14 cellular contexts compared by ENCODE assay signal in the genomic region with DNA sequence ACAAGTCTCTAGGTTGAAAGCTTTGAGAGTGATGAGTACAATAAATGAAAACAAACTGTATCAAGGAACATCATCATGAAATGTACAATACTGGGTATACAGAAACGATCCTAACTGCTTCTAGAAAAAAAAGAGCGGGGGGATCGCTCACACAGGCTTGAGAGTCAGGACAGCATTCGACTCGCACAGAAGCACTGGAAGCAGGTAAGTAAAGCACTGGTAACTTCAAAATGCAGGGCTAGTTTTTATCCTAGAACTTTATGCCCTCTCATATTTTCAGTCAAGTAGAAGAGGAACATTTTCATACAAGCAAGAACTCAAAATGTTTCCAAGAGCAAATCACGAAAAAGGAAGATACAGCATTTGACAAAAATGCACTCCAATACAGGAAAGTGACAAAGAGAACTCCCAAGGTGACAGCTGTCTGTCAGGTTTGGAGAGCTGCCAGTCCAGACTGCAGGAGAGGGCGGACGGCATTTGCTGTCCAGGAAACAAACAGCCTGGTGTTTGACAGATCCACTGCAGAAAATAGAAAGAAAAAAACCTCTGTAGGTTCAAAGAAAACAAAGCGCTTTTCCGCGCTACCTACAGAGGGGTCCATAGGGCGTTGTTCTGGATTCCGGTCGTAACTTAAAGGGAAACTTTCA. TPM values are rescaled to one million over a fixed set of nuclear protein-coding genes. Genes with fewer than 3 reads are reported as not detected.
DNase-seq lines count a peak whose midpoint lies in the region; ATAC-seq and TF ChIP-seq lines count a peak whose summit lies in the region.
"Had no signal": no experiment of that assay in that cellular context is flagged by ENCODE, and none has a peak within 500 bp of the region (broad histone marks: within the 10 kb centered on the region; RNA-seq: fewer than 3 reads in every experiment).

No MANE protein-coding gene starts in this region.

- peak overlapping the region; percentile 63 for H3K4me3 ChIP-seq in ACC112 (ENCODE audit: low read depth, low read length)
- H3K4me3 ChIP-seq in fibroblast of pulmonary artery (replicated peaks; ENCODE audit: low read depth, low read length): peak overlapping the region; percentile 27
- no peak overlapping the region for H3K4me3 ChIP-seq in GM23338
- H3K4me3 ChIP-seq: prostate gland had no signal

- DNase-seq in HT-29 (ENCODE audit: low spot score) (peak; percentile 47), NCI-H748 treated with DMSO at 0.1 percent for 48 hours (lab: John Stamatoyannopoulos, UW) (peak; percentile 68), fibroblast of pulmonary artery (ENCODE audit: low read depth) (no peak), GM23338 (ENCODE audit: low spot score) (no peak)
- DNase-seq in stimulated activated CD4-positive, alpha-beta T cell treated with anti-CD3 and anti-CD28 coated beads, Interleukin-4, amount 100 ng/mL, for 24 hours: no peak
- DNase-seq: midbrain; NCI-H2081 treated with DMSO at 0.1 percent for 48 hours; stimulated activated CD4-positive, alpha-beta T cell treated with anti-CD3 and anti-CD28 coated beads, Interleukin-4, amount 100 ng/mL, for 1 hour; stimulated activated naive CD4-positive, alpha-beta T cell had no signal

- H3K27me3 ChIP-seq in ACC112 (ENCODE audit: insufficient read depth, low read length) (no peaks in the 10 kb centered on the region), GM23338 (ENCODE audit: insufficient read depth) (no peaks in the 10 kb centered on the region)

- no peaks in the 10 kb centered on the region for H3K79me2 ChIP-seq in ACC112 (ENCODE audit: control insufficient read depth, insufficient read depth, low read length, unreplicated experiment)
- H3K79me2 ChIP-seq in GM23338 (replicated peaks; ENCODE audit: insufficient read depth): no peaks in the 10 kb centered on the region

- ATAC-seq in HG03135 (IDR thresholded peaks at IDR 0.05; ENCODE audit: unreplicated experiment) (no peak), GM23338 (no peak), GM21515 (IDR thresholded peaks at IDR 0.05; ENCODE audit: unreplicated experiment) (no peak)

- H3K27ac ChIP-seq in ACC112 (ENCODE audit: low read depth, low read length) (no peak overlapping the region), GM23338 (ENCODE audit: low read depth) (no peak overlapping the region)
- H3K27ac ChIP-seq: prostate gland, RWPE1 had no signal

- H2AFZ ChIP-seq in ACC112 (ENCODE audit: low read length, unreplicated experiment): no peak overlapping the region
- no peak overlapping the region for H2AFZ ChIP-seq in GM23338

- H3F3A ChIP-seq in GM23338 (replicated peaks; ENCODE audit: low read depth): no peaks in the 10 kb centered on the region

- H3K27me3 Mint-ChIP-seq in GM23338 (ENCODE audit: insufficient read depth, low read depth, poor library complexity): peaks cover 5% of the 10 kb centered on the region

- H3K36me3 Mint-ChIP-seq in GM23338 (ENCODE audit: low read depth): no peaks in the 10 kb centered on the region

- H3K4me2 ChIP-seq in GM23338: no peak overlapping the region

- peaks cover 3% of the 10 kb centered on the region; the same call in 2 of the 3 replicates for H3K4me1 Mint-ChIP-seq in GM23338

- H3K4me1 ChIP-seq in ACC112 (ENCODE audit: control insufficient read depth, insufficient read depth, low read length, unreplicated experiment) (peaks cover 6% of the 10 kb centered on the region), GM23338 (ENCODE audit: insufficient read depth) (no peaks in the 10 kb centered on the region)
- H3K4me1 ChIP-seq: prostate gland had no signal

- no peak overlapping the region for H3K27ac Mint-ChIP-seq in GM23338

- H3K9me2 ChIP-seq in GM23338 (ENCODE audit: insufficient read depth): no peaks in the 10 kb centered on the region

- no peaks in the 10 kb centered on the region; the same call in 2 of the 3 replicates for H3K9me3 Mint-ChIP-seq in GM23338

- TF ChIP-seq CTCF in fibroblast of pulmonary artery (IDR thresholded peaks at IDR 0.05; ENCODE audit: low read length, missing control alignments): no peak
- no peak for TF ChIP-seq CTCF in GM23338 (conservative IDR thresholded peaks at IDR 0.05; ENCODE audit: low read depth in 2 of 2)

- no peak overlapping the region for H3K4me3 Mint-ChIP-seq in GM23338

- no peaks in the 10 kb centered on the region for H4K20me1 ChIP-seq in GM23338 (replicated peaks; ENCODE audit: insufficient read depth)

- H3K36me3 ChIP-seq in ACC112 (ENCODE audit: insufficient read depth, low read length): no peaks in the 10 kb centered on the region
- no peaks in the 10 kb centered on the region for H3K36me3 ChIP-seq in GM23338 (ENCODE audit: insufficient read depth)
- H3K36me3 ChIP-seq: prostate gland had no signal

TF ChIP-seq in GM23338, 12 proteins besides CTCF, POLR2A, EP300 and RAD21 (continues in another document):
- TF ChIP-seq ZNF114 (CRISPR knock-in tag; IDR thresholded peaks at IDR 0.05) (no peak), STAT1 (IDR thresholded peaks at IDR 0.05; ENCODE audit: unreplicated experiment) (no peak), CREB1 (CRISPR knock-in tag; IDR thresholded peaks at IDR 0.05; ENCODE audit: low read depth) (no peak), EZH2 (IDR thresholded peaks at IDR 0.05; ENCODE audit: low read depth, unreplicated experiment) (no peak), EZH2phosphoT487 (IDR thresholded peaks at IDR 0.05; ENCODE audit: unreplicated experiment) (no peak), ZNF331 (CRISPR knock-in tag; IDR thresholded peaks at IDR 0.05; ENCODE audit: low read depth) (no peak), POLR2AphosphoS5 (IDR thresholded peaks at IDR 0.05; ENCODE audit: low read depth) (no peak), JUNB (IDR thresholded peaks at IDR 0.05; ENCODE audit: unreplicated experiment) (no peak), NANOG (IDR thresholded peaks at IDR 0.05; ENCODE audit: borderline replicate concordance) (no peak)
- TF ChIP-seq, protein P1, sequence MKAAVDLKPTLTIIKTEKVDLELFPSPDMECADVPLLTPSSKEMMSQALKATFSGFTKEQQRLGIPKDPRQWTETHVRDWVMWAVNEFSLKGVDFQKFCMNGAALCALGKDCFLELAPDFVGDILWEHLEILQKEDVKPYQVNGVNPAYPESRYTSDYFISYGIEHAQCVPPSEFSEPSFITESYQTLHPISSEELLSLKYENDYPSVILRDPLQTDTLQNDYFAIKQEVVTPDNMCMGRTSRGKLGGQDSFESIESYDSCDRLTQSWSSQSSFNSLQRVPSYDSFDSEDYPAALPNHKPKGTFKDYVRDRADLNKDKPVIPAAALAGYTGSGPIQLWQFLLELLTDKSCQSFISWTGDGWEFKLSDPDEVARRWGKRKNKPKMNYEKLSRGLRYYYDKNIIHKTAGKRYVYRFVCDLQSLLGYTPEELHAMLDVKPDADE (IDR thresholded peaks at IDR 0.05): no peak
- TF ChIP-seq, protein P2, sequence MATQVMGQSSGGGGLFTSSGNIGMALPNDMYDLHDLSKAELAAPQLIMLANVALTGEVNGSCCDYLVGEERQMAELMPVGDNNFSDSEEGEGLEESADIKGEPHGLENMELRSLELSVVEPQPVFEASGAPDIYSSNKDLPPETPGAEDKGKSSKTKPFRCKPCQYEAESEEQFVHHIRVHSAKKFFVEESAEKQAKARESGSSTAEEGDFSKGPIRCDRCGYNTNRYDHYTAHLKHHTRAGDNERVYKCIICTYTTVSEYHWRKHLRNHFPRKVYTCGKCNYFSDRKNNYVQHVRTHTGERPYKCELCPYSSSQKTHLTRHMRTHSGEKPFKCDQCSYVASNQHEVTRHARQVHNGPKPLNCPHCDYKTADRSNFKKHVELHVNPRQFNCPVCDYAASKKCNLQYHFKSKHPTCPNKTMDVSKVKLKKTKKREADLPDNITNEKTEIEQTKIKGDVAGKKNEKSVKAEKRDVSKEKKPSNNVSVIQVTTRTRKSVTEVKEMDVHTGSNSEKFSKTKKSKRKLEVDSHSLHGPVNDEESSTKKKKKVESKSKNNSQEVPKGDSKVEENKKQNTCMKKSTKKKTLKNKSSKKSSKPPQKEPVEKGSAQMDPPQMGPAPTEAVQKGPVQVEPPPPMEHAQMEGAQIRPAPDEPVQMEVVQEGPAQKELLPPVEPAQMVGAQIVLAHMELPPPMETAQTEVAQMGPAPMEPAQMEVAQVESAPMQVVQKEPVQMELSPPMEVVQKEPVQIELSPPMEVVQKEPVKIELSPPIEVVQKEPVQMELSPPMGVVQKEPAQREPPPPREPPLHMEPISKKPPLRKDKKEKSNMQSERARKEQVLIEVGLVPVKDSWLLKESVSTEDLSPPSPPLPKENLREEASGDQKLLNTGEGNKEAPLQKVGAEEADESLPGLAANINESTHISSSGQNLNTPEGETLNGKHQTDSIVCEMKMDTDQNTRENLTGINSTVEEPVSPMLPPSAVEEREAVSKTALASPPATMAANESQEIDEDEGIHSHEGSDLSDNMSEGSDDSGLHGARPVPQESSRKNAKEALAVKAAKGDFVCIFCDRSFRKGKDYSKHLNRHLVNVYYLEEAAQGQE (IDR thresholded peaks at IDR 0.05; ENCODE audit: unreplicated experiment): no peak

RNA-seq across cellular contexts. Expression of a gene that starts 58.2 kb away (rescaled TPM):
- total RNA-seq in HT-29 (2014; rRNA removed; shearing (Covaris generic)): 38.6 and 57.4 TPM in 2 replicates
- total RNA-seq in GM23338 (2014; rRNA removed; shearing (Covaris generic)): 56.7 and 57.8 TPM in 2 replicates
- polyA plus RNA-seq in GM23338 (2016; fragmentation: Nextera tagmentation; extraction: Ambion mirVana): 12.0 and 14.1 TPM in 2 replicates

Comparison
In these comparisons a context has a peak if more than half of its experiments do, and no peak if none do; other contexts are left out.
1. DNase-seq: peak in HT-29 (single experiment) and NCI-H748 treated with DMSO at 0.1 percent for 48 hours (single experiment); none in fibroblast of pulmonary artery (single experiment), stimulated activated CD4-positive, alpha-beta T cell treated with anti-CD3 and anti-CD28 coated beads, Interleukin-4, amount 100 ng/mL, for 24 hours (single experiment) and GM23338 (single experiment).